ENCODE assay signal across 9 cellular contexts in genomic region chr11:133927690-133928627, GRCh38. TPM values are rescaled to one million over a fixed set of nuclear protein-coding genes. Genes with fewer than 3 reads are reported as not detected.
DNase-seq lines count a peak whose midpoint lies in the region; ATAC-seq and TF ChIP-seq lines count a peak whose summit lies in the region.
"Had no signal": no experiment of that assay in that cellular context is flagged by ENCODE, and none has a peak within 500 bp of the region (broad histone marks: within the 10 kb centered on the region; RNA-seq: fewer than 3 reads in every experiment).

No MANE protein-coding gene starts in this region.

- H3K27me3 Mint-ChIP-seq in progenitor cell of endocrine pancreas = peaks cover 3% of the 10 kb centered on the region

- no peak overlapping the region for H3K27ac ChIP-seq in Panc1 (ENCODE audit: low read length)
- peak overlapping the region; percentile 20 for H3K27ac ChIP-seq in vagina

- H3K4me3 Mint-ChIP-seq in progenitor cell of endocrine pancreas (ENCODE audit: low read depth) = no peak overlapping the region

- no peaks in the 10 kb centered on the region for H3K36me3 Mint-ChIP-seq in progenitor cell of endocrine pancreas (ENCODE audit: insufficient read depth)

- intact Hi-C loops in Panc1 (cut with micrococcal nuclease; ENCODE audit: unreplicated experiment) = loop anchor here (1.0 to 2.0 kb wide), 3 partner anchors 117 to 211 kb away; no protein-coding TSS in a partner anchor
- intact Hi-C loops in vagina (cut with DNase I) = no loop called here

- TF ChIP-seq CTCF in Panc1 (IDR thresholded peaks at IDR 0.05) = peak; percentile 98
- peak; percentile 85 for TF ChIP-seq CTCF in progenitor cell of endocrine pancreas (IDR thresholded peaks at IDR 0.05; ENCODE audit: unreplicated experiment)
- peak; percentile 52 to 76 (median 71) for TF ChIP-seq CTCF in vagina (IDR thresholded peaks at IDR 0.05)

- BruUV-seq in Panc1 (replicated peaks; lab: Mats Ljungman, UMichigan) = no TSS peak

- H3K27me3 ChIP-seq in Panc1 (ENCODE audit: control insufficient read depth, insufficient read depth, low read length) (no peaks in the 10 kb centered on the region), vagina (no peaks in the 10 kb centered on the region)

- H3K4me1 Mint-ChIP-seq in progenitor cell of endocrine pancreas (ENCODE audit: low read depth) = peaks cover 3% of the 10 kb centered on the region

- DNase-seq in DMS79 treated with DMSO at 0.1 percent for 48 hours (lab: John Stamatoyannopoulos, UW) (peak; percentile 85), Panc1 (ENCODE audit: low read depth, low spot score) (peak; percentile 53), germinal center (ENCODE audit: low spot score) (peak; percentile 57), progenitor cell of endocrine pancreas (ENCODE audit: low spot score, unreplicated experiment) (peak; percentile 71), vagina (ENCODE audit: extremely low spot score in 2 of 2) (no peak)
- DNase-seq in activated effector memory CD4-positive, alpha-beta T cell treated with anti-CD3 and anti-CD28 coated beads, Interleukin-2, amount 50 U/mL, for 16 hours = peak; percentile 89

- H3K4me3 ChIP-seq in Panc1 (ENCODE audit: low read depth in 2 of 2, low read length in 2 of 2) = peak overlapping the region; percentile 20 to 37
- H3K4me3 ChIP-seq in vagina = peak overlapping the region; percentile 0 to 25

- in situ Hi-C loops in Panc1 (cut with HindIII; ENCODE audit: low pct_unique_long_range_greater_than_20kb, low sequenced_read_pairs) = no loop called here

- no peak overlapping the region for H3K27ac Mint-ChIP-seq in progenitor cell of endocrine pancreas

- TF ChIP-seq EP300 in Ishikawa (IDR thresholded peaks at IDR 0.05; ENCODE audit: borderline replicate concordance) = no peak

- H3K36me3 ChIP-seq in Panc1 (ENCODE audit: control insufficient read depth, insufficient read depth, low read length) = no peaks in the 10 kb centered on the region
- H3K36me3 ChIP-seq in vagina = no peaks in the 10 kb centered on the region

- POLR2A ChIA-PET in Panc1 (lab: Charles Lee) = interaction anchor here (0.6 kb wide), 1 partner anchor 111 kb away, joined by 4 read pairs; no protein-coding TSS in a partner anchor

- TF ChIP-seq RAD21 in Ishikawa (IDR thresholded peaks at IDR 0.05; ENCODE audit: low read depth) = peak; percentile 70

- ATAC-seq in GM21528 (IDR thresholded peaks at IDR 0.05; ENCODE audit: low FRiP score, unreplicated experiment) (peak; percentile 88), Panc1 (peak; percentile 91)

- CTCF ChIA-PET in Panc1 (lab: Charles Lee) = interaction anchor here (0.7 to 2.4 kb wide), 11 partner anchors 11 to 224 kb away, joined by 3 to 21 read pairs (median 4); no protein-coding TSS in a partner anchor

- H3K9me3 Mint-ChIP-seq in progenitor cell of endocrine pancreas (ENCODE audit: low read depth) = no peaks in the 10 kb centered on the region

- TF ChIP-seq POLR2A in vagina (IDR thresholded peaks at IDR 0.05) = no peak

- no peaks in the 10 kb centered on the region for H3K9me3 ChIP-seq in Panc1 (ENCODE audit: control insufficient read depth, insufficient read depth, low read depth, low read length)
- no peaks in the 10 kb centered on the region for H3K9me3 ChIP-seq in vagina

- peaks cover 4% of the 10 kb centered on the region for H3K4me1 ChIP-seq in Panc1 (ENCODE audit: control insufficient read depth, insufficient read depth, low read length)
- H3K4me1 ChIP-seq in vagina = peaks cover 19% of the 10 kb centered on the region

TF ChIP-seq in Ishikawa, 13 proteins besides CTCF, POLR2A, EP300 and RAD21:
- TF ChIP-seq NFIC (IDR thresholded peaks at IDR 0.05) = no peak
- TF ChIP-seq TCF12 (IDR thresholded peaks at IDR 0.05; ENCODE audit: low read depth) = no peak
- TF ChIP-seq FOXM1 (IDR thresholded peaks at IDR 0.05; ENCODE audit: borderline replicate concordance, low read depth) = no peak
- TF ChIP-seq YY1 (IDR thresholded peaks at IDR 0.05; ENCODE audit: low read depth) = no peak
- no peak for TF ChIP-seq USF1 (IDR thresholded peaks at IDR 0.05)
- no peak for TF ChIP-seq CEBPB (IDR thresholded peaks at IDR 0.05)
- TF ChIP-seq CREB1 (IDR thresholded peaks at IDR 0.05; ENCODE audit: low read depth) = no peak
- no peak for TF ChIP-seq EGR1 (IDR thresholded peaks at IDR 0.05)
- TF ChIP-seq ZBTB7A (IDR thresholded peaks at IDR 0.05; ENCODE audit: low read depth) = no peak
- no peak for TF ChIP-seq MAX (IDR thresholded peaks at IDR 0.05)
- no peak for TF ChIP-seq TAF1 (IDR thresholded peaks at IDR 0.05; ENCODE audit: low read depth)
- TF ChIP-seq REST (IDR thresholded peaks at IDR 0.05; ENCODE audit: low read depth) = no peak
- TF ChIP-seq TEAD4 (IDR thresholded peaks at IDR 0.05) = no peak

RNA-seq across cellular contexts. Expression of gene IGSF9B, which starts 28.8 kb away (rescaled TPM):
- 2.2 TPM for total RNA-seq in Panc1 (2021; ENCODE audit: unreplicated experiment)
- polyA plus RNA-seq in Panc1 (2012; ENCODE audit: insufficient read length) = 3.4 TPM
- 7.8 and 9.4 TPM in 2 replicates for total RNA-seq in progenitor cell of endocrine pancreas
- 10.1 TPM for total RNA-seq in vagina
- total RNA-seq: glomerular endothelial cell had no signal

Comparison
In these comparisons a context has a peak if more than half of its experiments do, and no peak if none do; other contexts are left out.
1. DNase-seq: peak in DMS79 treated with DMSO at 0.1 percent for 48 hours (single experiment), Panc1 (single experiment), activated effector memory CD4-positive, alpha-beta T cell treated with anti-CD3 and anti-CD28 coated beads, Interleukin-2, amount 50 U/mL, for 16 hours (single experiment), germinal center (single experiment) and progenitor cell of endocrine pancreas (single experiment); none in vagina (0 of 2).
2. Peak in every context shown above with its lines, with median percentiles within 50 percentile points of each other: CTCF ChIP-seq.